8 cellular contexts compared by ENCODE assay signal in the genomic region with DNA sequence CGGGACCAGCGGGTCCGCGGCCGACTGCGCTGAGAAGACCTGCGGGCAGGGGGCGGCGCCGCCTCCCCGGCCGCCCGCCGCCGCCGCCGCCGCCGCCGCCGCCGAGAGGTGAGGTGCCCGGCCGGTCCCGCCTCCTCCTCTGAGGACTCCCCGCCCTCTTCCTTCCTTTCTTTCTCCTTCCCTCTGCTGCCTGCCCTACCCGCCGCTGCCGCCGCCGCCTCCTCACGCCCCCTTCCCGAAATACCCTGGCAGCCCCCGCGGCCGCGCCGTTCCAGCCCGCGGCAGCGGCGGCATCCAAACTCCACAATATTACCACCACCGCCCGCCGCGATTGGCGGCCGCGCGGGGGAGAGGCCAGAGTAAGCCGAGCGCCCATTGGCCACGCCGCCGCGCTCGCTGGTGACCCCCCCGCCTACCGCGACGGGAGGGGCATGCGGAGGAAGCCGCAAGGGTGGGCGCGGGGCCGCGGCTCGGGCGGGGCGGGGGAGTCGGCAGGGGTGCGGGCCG.
DNase-seq lines count a peak whose midpoint lies in the region; ATAC-seq lines count a peak whose summit lies in the region.

No MANE protein-coding gene starts in this region.

- peaks cover 0 to 2% (median 0%) of the 10 kb centered on the region in 7 donors for H3K9me3 Mint-ChIP-seq in CD4-positive, CD25-positive, alpha-beta regulatory T cell
- no peaks in the 10 kb centered on the region for H3K9me3 Mint-ChIP-seq in activated CD8-positive, alpha-beta T cell treated with anti-CD3 and anti-CD28 coated beads, Interleukin-2, amount 10 ng/mL, durations not matched to agents 7 days and 5 days (ENCODE audit: insufficient read depth)
- no peaks in the 10 kb centered on the region for H3K9me3 Mint-ChIP-seq in memory B cell

- peak overlapping the region; percentile 70 for H3K27ac ChIP-seq in CD4-positive, CD25-positive, alpha-beta regulatory T cell (ENCODE audit: insufficient read depth, low read length, poor library complexity, severe bottlenecking)

- H3K4me1 Mint-ChIP-seq in CD4-positive, CD25-positive, alpha-beta regulatory T cell: peaks cover 16 to 52% (median 37%) of the 10 kb centered on the region in 4 donors
- peaks cover 35% of the 10 kb centered on the region for H3K4me1 Mint-ChIP-seq in activated CD8-positive, alpha-beta T cell treated with anti-CD3 and anti-CD28 coated beads, Interleukin-2, amount 10 ng/mL, durations not matched to agents 7 days and 5 days (ENCODE audit: low read depth)
- peaks cover 21% of the 10 kb centered on the region for H3K4me1 Mint-ChIP-seq in memory B cell

- peaks cover 7% of the 10 kb centered on the region for H3K36me3 Mint-ChIP-seq in CD4-positive, CD25-positive, alpha-beta regulatory T cell
- peaks cover 12% of the 10 kb centered on the region for H3K36me3 Mint-ChIP-seq in activated CD8-positive, alpha-beta T cell treated with anti-CD3 and anti-CD28 coated beads, Interleukin-2, amount 10 ng/mL, durations not matched to agents 7 days and 5 days (ENCODE audit: low read depth)
- peaks cover under 1% of the 10 kb centered on the region for H3K36me3 Mint-ChIP-seq in memory B cell

- POLR2A ChIA-PET in activated CD8-positive, alpha-beta T cell treated with anti-CD3 and anti-CD28 coated beads, Interleukin-2, amount 10 ng/mL, durations not matched to agents 7 days and 5 days (lab: Charles Lee): no interaction called here

- no peaks in the 10 kb centered on the region for H3K27me3 ChIP-seq in CD4-positive, CD25-positive, alpha-beta regulatory T cell (ENCODE audit: control insufficient read depth, insufficient read depth, low read length)

- peak overlapping the region; percentile 56 to 97 (median 60) for H3K27ac Mint-ChIP-seq in CD4-positive, CD25-positive, alpha-beta regulatory T cell
- H3K27ac Mint-ChIP-seq in activated CD8-positive, alpha-beta T cell treated with anti-CD3 and anti-CD28 coated beads, Interleukin-2, amount 10 ng/mL, durations not matched to agents 7 days and 5 days: peak overlapping the region; percentile 97
- peak overlapping the region; percentile 98 for H3K27ac Mint-ChIP-seq in memory B cell

- no peak overlapping the region for H3K4me3 ChIP-seq in CD4-positive, CD25-positive, alpha-beta regulatory T cell (ENCODE audit: low read depth, low read length)

- H3K9me3 ChIP-seq in CD4-positive, CD25-positive, alpha-beta regulatory T cell (ENCODE audit: control insufficient read depth in 2 of 2, low read length in 2 of 2): no peaks in the 10 kb centered on the region

- H3K4me3 Mint-ChIP-seq in CD4-positive, CD25-positive, alpha-beta regulatory T cell: peak overlapping the region; percentile 94 to 100 (median 96)
- peak overlapping the region; percentile 99 for H3K4me3 Mint-ChIP-seq in activated CD8-positive, alpha-beta T cell treated with anti-CD3 and anti-CD28 coated beads, Interleukin-2, amount 10 ng/mL, durations not matched to agents 7 days and 5 days
- H3K4me3 Mint-ChIP-seq in memory B cell: peak overlapping the region; percentile 95

- peak; percentile 80 to 83 for ATAC-seq in CD4-positive, CD25-positive, alpha-beta regulatory T cell (ENCODE audit: low read depth in 2 of 2)
- peak; percentile 81 for ATAC-seq in GM19397 (IDR thresholded peaks at IDR 0.05; ENCODE audit: unreplicated experiment)
- peak; percentile 64 for ATAC-seq in HG03558 (IDR thresholded peaks at IDR 0.05; ENCODE audit: extremely low read depth, unreplicated experiment)
- ATAC-seq in activated CD8-positive, alpha-beta T cell treated with anti-CD3 and anti-CD28 coated beads, Interleukin-2, amount 10 ng/mL, durations not matched to agents 7 days and 5 days: peak; percentile 84
- peak; percentile 68 for ATAC-seq in memory B cell (ENCODE audit: low read depth)

- no peaks in the 10 kb centered on the region for H3K36me3 ChIP-seq in CD4-positive, CD25-positive, alpha-beta regulatory T cell (ENCODE audit: control insufficient read depth, insufficient read depth, low read length)

- H3K4me1 ChIP-seq in CD4-positive, CD25-positive, alpha-beta regulatory T cell (ENCODE audit: control insufficient read depth, insufficient read depth, low read length, poor library complexity, severe bottlenecking): peaks cover 15% of the 10 kb centered on the region

- DNase-seq in CD4-positive, CD25-positive, alpha-beta regulatory T cell: peak; percentile 73 to 85 (median 78)
- DNase-seq in NCI-H82 (lab: John Stamatoyannopoulos, UW) (peak; percentile 95), memory B cell (ENCODE audit: low spot score in 2 of 2) (peak; percentile 58 to 69)
- peak; percentile 78 for DNase-seq in activated CD8-positive, alpha-beta T cell treated with anti-CD3 and anti-CD28 coated beads, Interleukin-2, amount 10 ng/mL, durations not matched to agents 7 days and 5 days
- peak; percentile 72 for DNase-seq in effector CD4-positive, alpha-beta T cell
- peak; percentile 51 to 70 (median 54) for DNase-seq in stimulated activated CD4-positive, alpha-beta T cell treated with anti-CD3 and anti-CD28 coated beads, TNF-alpha, amount 100 ng/mL, for 48 hours (ENCODE audit: low read depth in 3 of 3)

- H3K27me3 Mint-ChIP-seq in CD4-positive, CD25-positive, alpha-beta regulatory T cell: peaks cover 6% of the 10 kb centered on the region
- peaks cover 2% of the 10 kb centered on the region for H3K27me3 Mint-ChIP-seq in activated CD8-positive, alpha-beta T cell treated with anti-CD3 and anti-CD28 coated beads, Interleukin-2, amount 10 ng/mL, durations not matched to agents 7 days and 5 days (ENCODE audit: low read depth)
- no peaks in the 10 kb centered on the region for H3K27me3 Mint-ChIP-seq in memory B cell

- CTCF ChIA-PET in activated CD8-positive, alpha-beta T cell treated with anti-CD3 and anti-CD28 coated beads, Interleukin-2, amount 10 ng/mL, durations not matched to agents 7 days and 5 days (lab: Charles Lee): interaction anchor here (1.4 kb wide), 1 partner anchor 58 kb away, joined by 3 read pairs; no protein-coding TSS in a partner anchor
